In genomic region chr12:47935196-47935595, GRCh38 we compare ENCODE assay signal across 12 cellular contexts. TPM values are rescaled to one million over a fixed set of nuclear protein-coding genes. Genes with fewer than 3 reads are reported as not detected.
DNase-seq lines count a peak whose midpoint lies in the region; ATAC-seq, FAIRE-seq and TF ChIP-seq lines count a peak whose summit lies in the region.
"Had no signal": no experiment of that assay in that cellular context is flagged by ENCODE, and none has a peak within 500 bp of the region (broad histone marks: within the 10 kb centered on the region; RNA-seq: fewer than 3 reads in every experiment).

No MANE protein-coding gene starts in this region.

- no peaks in the 10 kb centered on the region for H3K9me3 ChIP-seq in fibroblast of lung (ENCODE audit: control insufficient read depth, insufficient read depth, low read depth, low read length)
- H3K9me3 ChIP-seq in mucosa of descending colon, result no peaks in the 10 kb centered on the region

- no peak overlapping the region for H3K9ac ChIP-seq in fibroblast of lung (ENCODE audit: insufficient read depth, low read length)

- H3K4me1 ChIP-seq in fibroblast of lung (ENCODE audit: control insufficient read depth, extremely low read depth, insufficient read depth, low read length) (peaks cover 9% of the 10 kb centered on the region), mucosa of descending colon (ENCODE audit: low read depth) (peaks cover 11% of the 10 kb centered on the region)

- intact Hi-C loops in mucosa of descending colon (cut with DNase I, micrococcal nuclease), result no loop called here

- FAIRE-seq in D721Med (lab: Jason Lieb, UNC), result no peak

- ATAC-seq in mucosa of descending colon (no peak), HG02884 (IDR thresholded peaks at IDR 0.05; ENCODE audit: unreplicated experiment) (no peak)
- ATAC-seq: esophagus mucosa had no signal

- H3K79me2 ChIP-seq in fibroblast of lung (ENCODE audit: control insufficient read depth, insufficient read depth, low read length), result no peaks in the 10 kb centered on the region

- DNase-seq in AG08396 (ENCODE audit: low spot score) (peak; percentile 85), NCI-H1694 treated with DMSO at 0.1 percent for 48 hours (lab: John Stamatoyannopoulos, UW) (peak; percentile 67), fibroblast of lung (ENCODE audit: low read depth in 2 of 2) (peak; percentile 74 to 87), mucosa of descending colon (peak in 2 of 3 donors; percentile 46 to 57), D721Med (ENCODE audit: insufficient read length, low spot score) (no peak), DMS153 treated with DMSO at 0.1 percent for 48 hours (lab: John Stamatoyannopoulos, UW; ENCODE audit: unreplicated experiment) (no peak)
- DNase-seq in activated T-cell treated with anti-CD3 and anti-CD28 coated beads, Interleukin-2, amount 50 U/mL, for 1 hour, result no peak
- DNase-seq: activated CD4-positive, alpha-beta T cell treated with anti-CD3 and anti-CD28 coated beads, Interleukin-2, amount 50 U/mL, for 48 hours; activated naive CD8-positive, alpha-beta T cell treated with anti-CD3 and anti-CD28 coated beads for 36 hours; stimulated activated naive CD4-positive, alpha-beta T cell treated with Interleukin-2 at 50 U/mL for 16 hours had no signal

- TF ChIP-seq CTCF in fibroblast of lung (conservative IDR thresholded peaks at IDR 0.05 in 1 of 2, IDR thresholded peaks at IDR 0.05 in 1 of 2; ENCODE audit: low read depth in 1 of 2, low read length in 2 of 2) (no peak), mucosa of descending colon (IDR thresholded peaks at IDR 0.05) (no peak), D721Med (IDR thresholded peaks at IDR 0.05; ENCODE audit: insufficient read depth, missing control alignments) (no peak)

- H4K20me1 ChIP-seq in fibroblast of lung (ENCODE audit: control insufficient read depth, extremely low read depth, insufficient read depth, low read length), result no peaks in the 10 kb centered on the region

- no peaks in the 10 kb centered on the region for H3K36me3 ChIP-seq in fibroblast of lung (ENCODE audit: control insufficient read depth, insufficient read depth, low read length)
- H3K36me3 ChIP-seq in mucosa of descending colon (ENCODE audit: low read depth), result no peaks in the 10 kb centered on the region

- H3K4me2 ChIP-seq in fibroblast of lung (ENCODE audit: extremely low read depth, insufficient read depth, low read length), result peak overlapping the region; percentile 58

- H2AFZ ChIP-seq in fibroblast of lung (ENCODE audit: low read length), result no peak overlapping the region

- peaks cover 7% of the 10 kb centered on the region for H3K27me3 ChIP-seq in fibroblast of lung (ENCODE audit: control insufficient read depth, insufficient read depth, low read length)

- no peak overlapping the region for H3K4me3 ChIP-seq in fibroblast of lung (replicated peaks in 1 of 4; ENCODE audit: control extremely low read depth in 1 of 4, insufficient read depth in 1 of 4, low read depth in 3 of 4, low read length in 4 of 4)
- no peak overlapping the region for H3K4me3 ChIP-seq in mucosa of descending colon

- H3K27ac ChIP-seq in fibroblast of lung (ENCODE audit: insufficient read depth, low read length), result no peak overlapping the region

RNA-seq across cellular contexts. Expression of gene TMEM106C, which starts 28.2 kb away (rescaled TPM):
- total RNA-seq in fibroblast of lung, result 56.5 and 91.7 TPM in 2 replicates
- 85.0 and 166 TPM in 2 replicates for polyA plus RNA-seq in fibroblast of lung
- 42.0 and 83.4 TPM in 2 replicates for polyA plus RNA-seq in fibroblast of lung (2012)
- polyA minus RNA-seq in fibroblast of lung (ENCODE audit: low replicate concordance), result 100 and 143 TPM in 2 replicates
- 100 to 1,000 TPM in 2 of 3 donors, 10 to 100 TPM in 1; 93.9 to 208 (median 183) TPM for total RNA-seq in mucosa of descending colon

RNA-seq across cellular contexts. Expression of gene VDR, which starts 30.4 kb away (rescaled TPM):
- 9.8 and 16.2 TPM in 2 replicates for total RNA-seq in fibroblast of lung
- 24.4 and 33.9 TPM in 2 replicates for polyA plus RNA-seq in fibroblast of lung
- 13.8 and 18.4 TPM in 2 replicates for polyA plus RNA-seq in fibroblast of lung (2012)
- polyA minus RNA-seq in fibroblast of lung (ENCODE audit: low replicate concordance), result 32.6 and 72.8 TPM in 2 replicates
- 100 to 1,000 TPM in 2 of 3 donors, 10 to 100 TPM in 1; 69.5 to 175 (median 162) TPM for total RNA-seq in mucosa of descending colon

Comparison
In these comparisons a context has a peak if more than half of its experiments do, and no peak if none do; other contexts are left out.
1. DNase-seq: peak in AG08396 (single experiment), NCI-H1694 treated with DMSO at 0.1 percent for 48 hours (single experiment), fibroblast of lung (2 of 2) and mucosa of descending colon (2 of 3); none in D721Med (single experiment), DMS153 treated with DMSO at 0.1 percent for 48 hours (single experiment) and activated T-cell treated with anti-CD3 and anti-CD28 coated beads, Interleukin-2, amount 50 U/mL, for 1 hour (single experiment).